ENCODE assay signal across 1 cellular context in the genomic region with DNA sequence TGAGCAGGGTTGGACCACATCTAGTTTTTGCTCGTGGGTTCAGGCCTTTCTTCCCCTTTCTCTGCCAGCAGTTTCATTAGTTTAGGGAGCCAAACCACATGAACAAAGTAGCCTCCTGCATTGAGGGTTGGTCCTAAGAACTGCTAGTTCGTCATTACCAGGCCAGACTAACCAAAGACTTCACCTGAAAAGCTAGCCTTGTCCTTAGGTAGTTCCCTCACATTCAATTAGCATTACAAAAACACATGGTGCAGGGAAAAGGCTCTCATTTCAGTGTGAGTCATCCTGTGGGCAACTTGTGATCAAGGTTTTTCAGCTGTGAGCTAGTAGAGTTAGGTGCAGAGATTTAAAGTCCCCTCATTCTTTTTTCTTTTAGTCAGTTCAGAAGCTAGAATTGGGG.
A peak's percentile ranks its signal among the peaks of the same experiment; 100 is the strongest.
TF ChIP-seq lines count a peak whose summit lies in the region.

No MANE protein-coding gene starts in this region.

TF ChIP-seq in GM12878, 131 proteins besides CTCF, POLR2A, EP300 and RAD21 (continued from another document):
- peak in 1 of 2 experiments; percentile 35; a peak in 2 of 4 replicates for TF ChIP-seq IKZF2 (IDR thresholded peaks at IDR 0.05)
- TF ChIP-seq, protein P1, sequence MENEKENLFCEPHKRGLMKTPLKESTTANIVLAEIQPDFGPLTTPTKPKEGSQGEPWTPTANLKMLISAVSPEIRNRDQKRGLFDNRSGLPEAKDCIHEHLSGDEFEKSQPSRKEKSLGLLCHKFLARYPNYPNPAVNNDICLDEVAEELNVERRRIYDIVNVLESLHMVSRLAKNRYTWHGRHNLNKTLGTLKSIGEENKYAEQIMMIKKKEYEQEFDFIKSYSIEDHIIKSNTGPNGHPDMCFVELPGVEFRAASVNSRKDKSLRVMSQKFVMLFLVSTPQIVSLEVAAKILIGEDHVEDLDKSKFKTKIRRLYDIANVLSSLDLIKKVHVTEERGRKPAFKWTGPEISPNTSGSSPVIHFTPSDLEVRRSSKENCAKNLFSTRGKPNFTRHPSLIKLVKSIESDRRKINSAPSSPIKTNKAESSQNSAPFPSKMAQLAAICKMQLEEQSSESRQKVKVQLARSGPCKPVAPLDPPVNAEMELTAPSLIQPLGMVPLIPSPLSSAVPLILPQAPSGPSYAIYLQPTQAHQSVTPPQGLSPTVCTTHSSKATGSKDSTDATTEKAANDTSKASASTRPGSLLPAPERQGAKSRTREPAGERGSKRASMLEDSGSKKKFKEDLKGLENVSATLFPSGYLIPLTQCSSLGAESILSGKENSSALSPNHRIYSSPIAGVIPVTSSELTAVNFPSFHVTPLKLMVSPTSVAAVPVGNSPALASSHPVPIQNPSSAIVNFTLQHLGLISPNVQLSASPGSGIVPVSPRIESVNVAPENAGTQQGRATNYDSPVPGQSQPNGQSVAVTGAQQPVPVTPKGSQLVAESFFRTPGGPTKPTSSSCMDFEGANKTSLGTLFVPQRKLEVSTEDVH (IDR thresholded peaks at IDR 0.05; ENCODE audit: low read depth, partially characterized antibody) = no peak
- peak; percentile 20; the same call in 1 of the 2 replicates for TF ChIP-seq MTA2 (IDR thresholded peaks at IDR 0.05; ENCODE audit: low read depth)
- TF ChIP-seq JUNB (IDR thresholded peaks at IDR 0.05) = no peak
- no peak for TF ChIP-seq EGR1 (IDR thresholded peaks at IDR 0.05; ENCODE audit: borderline replicate concordance in 1 of 2, low read depth in 2 of 2, low read length in 2 of 2)
